ENCODE assay signal across 2 cellular contexts in genomic region chr7:105775580-105775979, GRCh38.
TF ChIP-seq lines count a peak whose summit lies in the region.

No MANE protein-coding gene starts in this region.

TF ChIP-seq in SK-N-SH, 30 proteins besides CTCF, POLR2A, EP300 and RAD21:
- no peak for TF ChIP-seq ZBTB33 (IDR thresholded peaks at IDR 0.05; ENCODE audit: borderline replicate concordance, low read depth)
- no peak for TF ChIP-seq YY1 (IDR thresholded peaks at IDR 0.05; ENCODE audit: low read depth)
- TF ChIP-seq NFIC (IDR thresholded peaks at IDR 0.05; ENCODE audit: borderline replicate concordance): no peak
- TF ChIP-seq GABPA (IDR thresholded peaks at IDR 0.05; ENCODE audit: low read depth): no peak
- TF ChIP-seq PBX3 (IDR thresholded peaks at IDR 0.05): no peak
- no peak for TF ChIP-seq MAX (IDR thresholded peaks at IDR 0.05; ENCODE audit: low read depth)
- no peak for TF ChIP-seq TEAD4 (IDR thresholded peaks at IDR 0.05; ENCODE audit: borderline replicate concordance, insufficient read depth)
- TF ChIP-seq SIN3A (IDR thresholded peaks at IDR 0.05; ENCODE audit: borderline replicate concordance, low read depth, low read length): no peak
- TF ChIP-seq ELF1 (IDR thresholded peaks at IDR 0.05): no peak
- no peak for TF ChIP-seq FOSL2 (IDR thresholded peaks at IDR 0.05; ENCODE audit: borderline replicate concordance, low read depth)
- TF ChIP-seq GATA2 (CRISPR knock-in tag; IDR thresholded peaks at IDR 0.05): no peak
- no peak for TF ChIP-seq POLR2AphosphoS5 (IDR thresholded peaks at IDR 0.05; ENCODE audit: low read depth, low read length)
- no peak for TF ChIP-seq USF2 (IDR thresholded peaks at IDR 0.05; ENCODE audit: borderline replicate concordance, low read depth, low read length)
- no peak for TF ChIP-seq EZH2phosphoT487 (IDR thresholded peaks at IDR 0.05; ENCODE audit: borderline replicate concordance, low read depth)

TF ChIP-seq in SK-N-SH treated with all-trans-retinoic acid at 6 μM for 48 hours, 23 proteins besides CTCF, POLR2A, EP300 and RAD21 (continued from another document):
- TF ChIP-seq POU6F1 (CRISPR knock-in tag; IDR thresholded peaks at IDR 0.05; ENCODE audit: borderline replicate concordance, low read depth): no peak
- TF ChIP-seq TOX (CRISPR knock-in tag; IDR thresholded peaks at IDR 0.05; ENCODE audit: borderline replicate concordance): no peak
- TF ChIP-seq GLIS3 (CRISPR knock-in tag; IDR thresholded peaks at IDR 0.05): no peak
- TF ChIP-seq CSRNP3 (CRISPR knock-in tag; IDR thresholded peaks at IDR 0.05): no peak
- no peak for TF ChIP-seq OSR1 (CRISPR knock-in tag; IDR thresholded peaks at IDR 0.05)
- TF ChIP-seq SNAI2 (CRISPR knock-in tag; IDR thresholded peaks at IDR 0.05): no peak
- TF ChIP-seq TSHZ2 (CRISPR knock-in tag; IDR thresholded peaks at IDR 0.05): no peak
- no peak for TF ChIP-seq TCF4 (CRISPR knock-in tag; IDR thresholded peaks at IDR 0.05; ENCODE audit: borderline replicate concordance)
